ENCODE assay signal across 8 cellular contexts in the genomic region with DNA sequence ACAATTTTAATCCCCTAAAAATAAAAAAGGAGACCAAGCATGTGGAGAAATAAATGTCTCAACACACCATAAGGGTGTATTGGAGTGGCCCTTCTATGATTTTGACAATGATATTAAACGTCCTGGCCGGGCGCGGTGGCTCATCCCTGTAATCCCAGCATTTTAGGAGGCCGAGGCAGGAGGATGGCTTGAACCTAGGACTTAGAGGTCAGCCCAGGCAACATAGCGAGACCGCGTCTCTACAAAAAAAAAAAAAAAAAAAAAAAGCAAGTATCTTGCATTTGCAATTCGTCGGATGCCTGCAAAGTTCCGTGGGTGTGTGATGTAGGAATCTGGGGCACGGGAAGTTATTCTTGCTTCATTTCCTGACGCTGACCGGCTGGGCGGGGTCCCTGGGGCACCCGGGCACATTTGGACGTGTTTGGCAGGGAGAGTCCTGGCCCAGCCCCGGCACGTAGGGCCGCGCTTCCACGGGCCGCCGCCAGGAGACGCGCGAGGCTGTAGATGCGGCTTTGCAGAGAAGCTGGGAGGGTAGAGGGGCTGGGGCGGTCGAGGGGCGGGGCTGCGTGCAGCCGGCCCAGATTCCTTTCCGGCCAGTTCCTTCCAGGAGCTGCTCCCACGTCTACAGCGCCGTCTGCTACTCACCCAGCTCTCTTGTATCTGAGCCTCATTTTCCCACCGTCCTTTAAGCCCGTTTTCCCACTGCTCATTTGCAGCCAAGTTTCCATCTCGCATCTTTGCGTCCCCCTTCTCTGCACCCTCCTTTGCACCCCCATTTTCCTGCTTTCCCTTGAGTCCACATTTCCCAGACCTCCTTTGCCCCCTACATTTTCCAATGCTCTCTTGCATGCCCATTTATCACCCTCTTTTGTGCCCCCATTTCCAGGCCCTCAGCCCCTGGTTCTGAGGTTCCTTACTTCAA. TPM values are rescaled to one million over a fixed set of nuclear protein-coding genes. Genes with fewer than 3 reads are reported as not detected.
DNase-seq lines count a peak whose midpoint lies in the region; ATAC-seq and TF ChIP-seq lines count a peak whose summit lies in the region.

No MANE protein-coding gene starts in this region.

- H3K4me3 ChIP-seq in esophagus (ENCODE audit: low read depth in 1 of 2, low read length in 2 of 2) (no peak overlapping the region), muscle layer of colon (ENCODE audit: low read depth in 1 of 2, low read length in 2 of 2) (peak overlapping the region; percentile 40 to 56)

- 0 out of 2 replicates have a peak, but pooled peaks have one; percentile 50 for TF ChIP-seq EP300 in Ishikawa (IDR thresholded peaks at IDR 0.05; ENCODE audit: borderline replicate concordance)

- H3K36me3 ChIP-seq in esophagus (ENCODE audit: control insufficient read depth in 2 of 2, insufficient read depth in 2 of 2, low read length in 1 of 2): no peaks in the 10 kb centered on the region
- no peaks in the 10 kb centered on the region for H3K36me3 ChIP-seq in muscle layer of colon (ENCODE audit: insufficient read depth, low read length)

- peak overlapping the region; percentile 49 to 66 for H3K27ac ChIP-seq in esophagus (ENCODE audit: low read depth in 2 of 2, low read length in 1 of 2)
- H3K27ac ChIP-seq in muscle layer of colon (ENCODE audit: low read depth, low read length): peak overlapping the region; percentile 26

- H3K4me1 ChIP-seq in esophagus (ENCODE audit: control insufficient read depth in 2 of 2, insufficient read depth in 2 of 2, low read length in 1 of 2): peaks cover 0 to 2% of the 10 kb centered on the region in 2 donors
- peaks cover 11% of the 10 kb centered on the region for H3K4me1 ChIP-seq in muscle layer of colon (ENCODE audit: insufficient read depth, low read length)

- 3% methylated on average over 39 to 41 of the region's 41 CpGs for WGBS in esophagus, 2 donors

- H3K27me3 ChIP-seq in esophagus (ENCODE audit: control insufficient read depth in 1 of 2, insufficient read depth in 2 of 2, low read length in 2 of 2): no peaks in the 10 kb centered on the region
- no peaks in the 10 kb centered on the region for H3K27me3 ChIP-seq in muscle layer of colon (ENCODE audit: control insufficient read depth in 1 of 2, insufficient read depth in 2 of 2, low read length in 2 of 2)

- H3K9me3 ChIP-seq in esophagus (ENCODE audit: control insufficient read depth in 2 of 2, insufficient read depth in 1 of 2, low read depth in 1 of 2, low read length in 1 of 2): no peaks in the 10 kb centered on the region
- H3K9me3 ChIP-seq in muscle layer of colon (ENCODE audit: low read length): no peaks in the 10 kb centered on the region

- TF ChIP-seq RAD21 in Ishikawa (IDR thresholded peaks at IDR 0.05; ENCODE audit: low read depth): peak; percentile 98

- peak; percentile 70 for DNase-seq in GDM1 (lab: John Stamatoyannopoulos, UW)
- peak; percentile 99 for DNase-seq in OCI-M2 (lab: John Stamatoyannopoulos, UW; ENCODE audit: unreplicated experiment)
- DNase-seq in activated T-cell treated with anti-CD3 and anti-CD28 coated beads for 48 hours (ENCODE audit: low read depth): peak; percentile 87
- DNase-seq in stimulated activated CD8-positive, alpha-beta memory T cell treated with anti-CD3 and anti-CD28 coated beads, Interleukin-4, amount 100 ng/mL, for 4 hours (ENCODE audit: low read depth in 2 of 2, low spot score in 1 of 2): peak; percentile 43 to 61

- no peak overlapping the region for H3K9ac ChIP-seq in muscle layer of colon (ENCODE audit: low read length)

- no peak for ATAC-seq in GM21576 (IDR thresholded peaks at IDR 0.05; ENCODE audit: unreplicated experiment)

TF ChIP-seq in Ishikawa, 13 proteins besides CTCF, POLR2A, EP300 and RAD21:
- TF ChIP-seq, protein P1, sequence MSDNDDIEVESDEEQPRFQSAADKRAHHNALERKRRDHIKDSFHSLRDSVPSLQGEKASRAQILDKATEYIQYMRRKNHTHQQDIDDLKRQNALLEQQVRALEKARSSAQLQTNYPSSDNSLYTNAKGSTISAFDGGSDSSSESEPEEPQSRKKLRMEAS (IDR thresholded peaks at IDR 0.05): peak; percentile 40; the same call in 1 of the 2 replicates
- TF ChIP-seq ZBTB7A (IDR thresholded peaks at IDR 0.05; ENCODE audit: low read depth) (peak; percentile 93), YY1 (IDR thresholded peaks at IDR 0.05; ENCODE audit: low read depth) (0 out of 2 replicates have a peak, but pooled peaks have one; percentile 44), CEBPB (IDR thresholded peaks at IDR 0.05) (peak; percentile 79), FOXM1 (IDR thresholded peaks at IDR 0.05; ENCODE audit: borderline replicate concordance, low read depth) (no peak), TAF1 (IDR thresholded peaks at IDR 0.05; ENCODE audit: low read depth) (no peak), TEAD4 (IDR thresholded peaks at IDR 0.05) (peak; percentile 48; the same call in 1 of the 2 replicates), TCF12 (IDR thresholded peaks at IDR 0.05; ENCODE audit: low read depth) (peak; percentile 70), NFIC (IDR thresholded peaks at IDR 0.05) (peak; percentile 73)
- TF ChIP-seq, protein P2, sequence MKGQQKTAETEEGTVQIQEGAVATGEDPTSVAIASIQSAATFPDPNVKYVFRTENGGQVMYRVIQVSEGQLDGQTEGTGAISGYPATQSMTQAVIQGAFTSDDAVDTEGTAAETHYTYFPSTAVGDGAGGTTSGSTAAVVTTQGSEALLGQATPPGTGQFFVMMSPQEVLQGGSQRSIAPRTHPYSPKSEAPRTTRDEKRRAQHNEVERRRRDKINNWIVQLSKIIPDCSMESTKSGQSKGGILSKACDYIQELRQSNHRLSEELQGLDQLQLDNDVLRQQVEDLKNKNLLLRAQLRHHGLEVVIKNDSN (IDR thresholded peaks at IDR 0.05): no peak
- TF ChIP-seq, protein P3, sequence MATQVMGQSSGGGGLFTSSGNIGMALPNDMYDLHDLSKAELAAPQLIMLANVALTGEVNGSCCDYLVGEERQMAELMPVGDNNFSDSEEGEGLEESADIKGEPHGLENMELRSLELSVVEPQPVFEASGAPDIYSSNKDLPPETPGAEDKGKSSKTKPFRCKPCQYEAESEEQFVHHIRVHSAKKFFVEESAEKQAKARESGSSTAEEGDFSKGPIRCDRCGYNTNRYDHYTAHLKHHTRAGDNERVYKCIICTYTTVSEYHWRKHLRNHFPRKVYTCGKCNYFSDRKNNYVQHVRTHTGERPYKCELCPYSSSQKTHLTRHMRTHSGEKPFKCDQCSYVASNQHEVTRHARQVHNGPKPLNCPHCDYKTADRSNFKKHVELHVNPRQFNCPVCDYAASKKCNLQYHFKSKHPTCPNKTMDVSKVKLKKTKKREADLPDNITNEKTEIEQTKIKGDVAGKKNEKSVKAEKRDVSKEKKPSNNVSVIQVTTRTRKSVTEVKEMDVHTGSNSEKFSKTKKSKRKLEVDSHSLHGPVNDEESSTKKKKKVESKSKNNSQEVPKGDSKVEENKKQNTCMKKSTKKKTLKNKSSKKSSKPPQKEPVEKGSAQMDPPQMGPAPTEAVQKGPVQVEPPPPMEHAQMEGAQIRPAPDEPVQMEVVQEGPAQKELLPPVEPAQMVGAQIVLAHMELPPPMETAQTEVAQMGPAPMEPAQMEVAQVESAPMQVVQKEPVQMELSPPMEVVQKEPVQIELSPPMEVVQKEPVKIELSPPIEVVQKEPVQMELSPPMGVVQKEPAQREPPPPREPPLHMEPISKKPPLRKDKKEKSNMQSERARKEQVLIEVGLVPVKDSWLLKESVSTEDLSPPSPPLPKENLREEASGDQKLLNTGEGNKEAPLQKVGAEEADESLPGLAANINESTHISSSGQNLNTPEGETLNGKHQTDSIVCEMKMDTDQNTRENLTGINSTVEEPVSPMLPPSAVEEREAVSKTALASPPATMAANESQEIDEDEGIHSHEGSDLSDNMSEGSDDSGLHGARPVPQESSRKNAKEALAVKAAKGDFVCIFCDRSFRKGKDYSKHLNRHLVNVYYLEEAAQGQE (IDR thresholded peaks at IDR 0.05; ENCODE audit: low read depth): 0 out of 2 replicates have a peak, but pooled peaks have one; percentile 31

RNA-seq across cellular contexts. Expression of a gene that starts 2.2 kb away (rescaled TPM):
- not detected for polyA plus RNA-seq in esophagus

RNA-seq across cellular contexts. Expression of a gene that starts 31.4 kb away (rescaled TPM):
- polyA plus RNA-seq in esophagus: 10 to 100 TPM; 25.8 to 53.5 TPM

RNA-seq across cellular contexts. Expression of a gene that starts 45.7 kb away (rescaled TPM):
- 10 to 100 TPM; 21.7 to 25.7 TPM for polyA plus RNA-seq in esophagus

RNA-seq across cellular contexts. Expression of a gene that starts 52.3 kb away (rescaled TPM):
- polyA plus RNA-seq in esophagus: 10 to 100 TPM; 39.8 to 67.1 TPM

RNA-seq across cellular contexts. Expression of a gene that starts 52.6 kb away (rescaled TPM):
- 10 to 100 TPM; 22.5 to 47.6 TPM for polyA plus RNA-seq in esophagus

Comparison
In these comparisons a context has a peak if more than half of its experiments do, and no peak if none do; other contexts are left out.
1. H3K4me3 ChIP-seq: peak in muscle layer of colon (2 of 2); none in esophagus (0 of 2).
2. Peak in every context shown above with its lines, with median percentiles within 50 percentile points of each other: DNase-seq.